ENCODE assay signal across 10 cellular contexts in the genomic region with DNA sequence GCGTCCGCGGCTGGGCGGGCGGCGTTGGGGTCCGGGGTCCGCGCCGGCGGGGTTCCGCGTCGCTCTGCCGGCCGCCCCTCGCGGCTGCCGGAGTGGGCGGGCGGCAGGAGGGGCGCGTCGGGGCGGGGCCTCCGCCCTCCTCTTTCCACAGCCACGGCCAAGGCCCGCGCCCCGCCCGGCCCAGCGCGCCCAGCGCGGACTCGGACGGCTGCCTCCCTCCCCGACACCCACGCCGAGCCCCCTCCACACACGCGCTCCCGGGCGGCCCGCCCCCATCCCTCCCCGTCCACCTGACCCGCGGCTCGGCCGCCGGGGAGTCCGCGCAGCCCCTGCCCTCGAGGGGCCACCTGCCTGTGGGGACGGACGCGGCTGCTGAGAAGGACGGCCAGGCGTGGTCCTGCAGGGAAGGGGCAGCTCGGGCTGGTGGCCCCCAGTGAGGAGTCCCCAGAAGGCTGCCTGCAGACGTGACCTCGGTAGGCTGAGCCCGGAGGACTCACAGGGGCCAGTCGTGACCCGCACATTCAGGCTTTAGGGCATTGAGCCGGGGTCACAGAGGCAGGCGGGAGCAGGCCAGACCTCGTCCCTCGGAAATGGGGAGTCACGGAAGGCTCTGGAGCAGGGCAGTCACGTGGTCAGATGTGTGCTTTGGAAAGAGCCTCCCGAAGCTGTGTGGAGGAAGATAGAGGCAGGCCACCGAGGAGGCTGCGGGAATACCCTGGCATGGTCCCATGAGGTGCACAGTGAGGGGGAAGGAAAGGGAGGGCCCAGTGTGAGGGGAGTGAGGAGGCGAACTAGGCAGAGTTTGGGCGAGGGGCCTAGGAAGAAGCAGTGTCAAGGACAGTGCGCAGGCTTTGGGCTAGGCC. TPM values are rescaled to one million over a fixed set of nuclear protein-coding genes. Genes with fewer than 3 reads are reported as not detected.
A peak's percentile ranks its signal among the peaks of the same experiment; 100 is the strongest.
DNase-seq lines count a peak whose midpoint lies in the region; ATAC-seq, FAIRE-seq and TF ChIP-seq lines count a peak whose summit lies in the region.
"Had no signal": no experiment of that assay in that cellular context is flagged by ENCODE, and none has a peak within 500 bp of the region (broad histone marks: within the 10 kb centered on the region; RNA-seq: fewer than 3 reads in every experiment).

A gene (minus strand): TSS at position 94 of the 863 bp plus-strand sequence. CDS start 24,980 bp downstream, outside the sequence.

- H4K20me1 ChIP-seq in K562 (replicated peaks; ENCODE audit: control insufficient read depth, insufficient read depth, low read length) = no peaks in the 10 kb centered on the region

- DNase-seq in NCI-H82 (lab: John Stamatoyannopoulos, UW) = peak; percentile 14
- DNase-seq in NCI-H82 treated with DMSO at 0.1 percent for 48 hours (lab: John Stamatoyannopoulos, UW; ENCODE audit: unreplicated experiment) = no peak
- DNase-seq in K562 (ENCODE audit: extremely low read depth in 1 of 4, low spot score in 3 of 4) = peak in 2 of 4 experiments; percentile 91
- DNase-seq in left colon = peak in 1 of 2 donors; percentile 31
- DNase-seq in kidney glomerular epithelial cell (lab: John Stamatoyannopoulos, UW) = no peak
- no peak for DNase-seq in SJCRH30
- no peak for DNase-seq in H54 (ENCODE audit: insufficient read length, low spot score)

- intact Hi-C loops in K562 (cut with micrococcal nuclease) (no loop called here), left colon (cut with DNase I, micrococcal nuclease) (no loop called here)

- H3K27me3 ChIP-seq in K562 (ENCODE audit: control insufficient read depth in 2 of 2, insufficient read depth in 2 of 2, low read length in 2 of 2) = peaks cover 0 to 10% of the 10 kb centered on the region in 2 experiments; a peak in 1 of 5 replicates
- peaks cover 3 to 20% (median 7%) of the 10 kb centered on the region in 5 donors for H3K27me3 ChIP-seq in subcutaneous abdominal adipose tissue (ENCODE audit: control insufficient read depth in 5 of 5, insufficient read depth in 4 of 5, low read length in 5 of 5)
- H3K27me3 ChIP-seq in SJCRH30 = peaks cover 3% of the 10 kb centered on the region; the same call in 1 of the 2 replicates

- H3K4me1 ChIP-seq in K562 (replicated peaks in 1 of 2; ENCODE audit: control insufficient read depth in 2 of 2, insufficient read depth in 2 of 2, low read length in 2 of 2) (peaks cover 16 to 42% of the 10 kb centered on the region in 2 experiments), subcutaneous abdominal adipose tissue (ENCODE audit: control insufficient read depth in 5 of 5, insufficient read depth in 5 of 5, low read length in 5 of 5) (peaks cover 0 to 32% (median 14%) of the 10 kb centered on the region in 5 donors), SJCRH30 (peaks cover 37% of the 10 kb centered on the region)

- H3K4me3 ChIP-seq in K562 = no peak within 1 kb of the TSS
- peak within 1 kb of the TSS in 4 of 5 donors; percentile 46 to 61 (median 50) for H3K4me3 ChIP-seq in subcutaneous abdominal adipose tissue (ENCODE audit: low read depth in 1 of 5, low read length in 5 of 5)
- H3K4me3 ChIP-seq in SJCRH30 = no peak within 1 kb of the TSS

- no peak for TF ChIP-seq CTCF in K562 (IDR thresholded peaks at IDR 0.05 in 2 of 3, conservative IDR thresholded peaks at IDR 0.05 in 1 of 3; ENCODE audit: insufficient read depth in 2 of 3, low read depth in 1 of 3, low read length in 3 of 3)

- H3K9ac ChIP-seq in K562 (ENCODE audit: insufficient read depth in 1 of 2, low read depth in 2 of 2, low read length in 2 of 2) (peak within 1 kb of the TSS in 1 of 2 experiments; percentile 88; a peak in 2 of 4 replicates), subcutaneous abdominal adipose tissue (ENCODE audit: low read length in 5 of 5) (peak within 1 kb of the TSS in 3 of 5 donors; percentile 19 to 25 (median 20))

- H3K36me3 ChIP-seq in K562 (ENCODE audit: control insufficient read depth, insufficient read depth, low read length) = no peaks in the 10 kb centered on the region
- no peaks in the 10 kb centered on the region for H3K36me3 ChIP-seq in subcutaneous abdominal adipose tissue (ENCODE audit: control insufficient read depth in 5 of 5, insufficient read depth in 5 of 5, low read length in 5 of 5)
- no peaks in the 10 kb centered on the region for H3K36me3 ChIP-seq in SJCRH30

- FAIRE-seq in K562 (lab: Jason Lieb, UNC) = no peak
- FAIRE-seq in H54 (lab: Jason Lieb, UNC) = no peak

- no peaks in the 10 kb centered on the region for H3K9me1 ChIP-seq in K562 (ENCODE audit: control insufficient read depth, insufficient read depth, low read length)

- peak within 1 kb of the TSS; percentile 65 for H2AFZ ChIP-seq in K562 (ENCODE audit: low read depth, low read length)

- CTCF ChIA-PET in K562 (lab: Yijun Ruan, JAX; ENCODE audit: low intra/inter-chr PET ratio) = interaction anchor here (1.3 kb wide), 1 partner anchor 26 kb away, joined by 5 read pairs; no protein-coding TSS in a partner anchor

- BruUV-seq in K562 (replicated peaks; lab: Mats Ljungman, UMichigan) = no TSS peak

- TF ChIP-seq RAD21 in K562 (CRISPR knock-in tag; conservative IDR thresholded peaks at IDR 0.05 in 1 of 2, IDR thresholded peaks at IDR 0.05 in 1 of 2) = no peak

- H3K9me3 ChIP-seq in K562 (replicated peaks; ENCODE audit: control insufficient read depth, insufficient read depth, low read depth, low read length) (no peaks in the 10 kb centered on the region), subcutaneous abdominal adipose tissue (ENCODE audit: control insufficient read depth in 5 of 5, low read length in 5 of 5) (no peaks in the 10 kb centered on the region), SJCRH30 (replicated peaks) (no peaks in the 10 kb centered on the region)

- H3K4me2 ChIP-seq in K562 (ENCODE audit: insufficient read depth, low read length) = no peak within 1 kb of the TSS

- TF ChIP-seq EP300 in K562 (IDR thresholded peaks at IDR 0.05; ENCODE audit: low read length) = no peak

- peak; percentile 10 for ATAC-seq in K562
- ATAC-seq in left colon = peak; percentile 65

- in situ Hi-C loops in K562 (cut with MboI) = no loop called here

- 40% methylated on average over 27 of the region's 77 CpGs for WGBS in K562 (ENCODE audit: insufficient coverage, low coverage, missing lambda C conversion rate)

- H3K27ac ChIP-seq in K562 (ENCODE audit: extremely low read depth, low read depth, low read length) (no peak within 1 kb of the TSS), subcutaneous abdominal adipose tissue (ENCODE audit: low read depth, low read length) (no peak within 1 kb of the TSS), SJCRH30 (no peak within 1 kb of the TSS)
- H3K27ac ChIP-seq: C4-2B, epithelial cell of prostate had no signal

- no peaks in the 10 kb centered on the region for H3K79me2 ChIP-seq in K562 (ENCODE audit: control insufficient read depth, insufficient read depth, low read length)

- POLR2A ChIA-PET in K562 (lab: Yijun Ruan, JAX) = no interaction called here

- TF ChIP-seq POLR2A in K562 (conservative IDR thresholded peaks at IDR 0.05) = no peak
- no peak for TF ChIP-seq POLR2A in H54 (IDR thresholded peaks at IDR 0.05; ENCODE audit: low read depth, low read length)

TF ChIP-seq in K562, 482 proteins besides CTCF, POLR2A, EP300 and RAD21 (continues in another document):
- TF ChIP-seq, protein P1, sequence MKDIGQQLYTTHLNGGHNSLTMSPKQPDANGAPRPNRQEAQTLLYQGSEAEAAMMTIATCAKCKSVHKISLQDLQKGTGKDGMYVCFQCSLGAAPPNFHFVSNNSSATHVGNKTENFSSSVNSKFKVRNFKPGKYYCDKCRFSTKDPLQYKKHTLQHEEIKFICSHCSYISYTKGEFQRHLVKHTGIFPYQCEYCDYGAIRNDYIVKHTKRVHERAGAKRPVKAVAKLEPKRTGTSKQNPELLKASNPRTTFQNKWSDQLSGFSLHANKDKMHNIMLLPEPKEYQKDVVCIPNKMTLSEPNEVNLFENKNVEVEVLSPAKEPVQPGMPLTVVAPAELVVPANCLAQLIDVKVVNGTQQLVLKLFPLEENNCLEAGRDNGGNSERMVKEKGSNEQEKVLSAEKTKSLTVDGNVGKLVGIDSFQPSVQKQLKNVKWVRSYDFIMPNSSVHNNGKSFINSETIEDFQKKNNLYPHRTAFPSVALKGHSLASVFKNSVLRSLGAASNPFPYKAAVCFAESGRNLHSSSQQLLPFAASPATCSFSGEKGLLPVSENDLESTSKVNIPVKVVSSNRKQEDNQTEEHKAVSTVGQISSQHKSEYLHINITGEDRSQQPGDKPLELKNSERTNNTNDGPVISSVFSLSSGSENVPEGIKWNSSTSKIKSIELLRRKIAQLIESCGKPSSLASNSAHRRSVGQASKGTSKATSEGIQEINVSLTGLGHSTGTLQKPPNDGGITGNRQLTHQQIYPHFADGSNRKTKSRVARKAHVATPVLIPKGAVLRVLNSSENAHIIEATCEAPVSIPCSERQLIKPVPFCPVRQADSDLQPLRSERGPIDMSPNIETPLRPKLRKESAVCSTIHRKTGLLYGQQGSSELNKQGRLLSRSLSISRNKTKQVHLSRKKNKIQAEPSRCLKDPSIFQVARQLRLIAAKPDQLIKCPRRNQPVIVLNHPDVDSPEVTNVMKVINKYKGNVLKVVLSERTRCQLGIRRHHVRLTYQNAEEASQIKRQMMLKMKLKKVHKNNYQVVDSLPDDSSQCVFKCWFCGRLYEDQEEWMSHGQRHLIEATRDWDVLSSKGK (CRISPR knock-in tag; IDR thresholded peaks at IDR 0.05) = no peak
- TF ChIP-seq EGR1 (conservative IDR thresholded peaks at IDR 0.05) = 0 out of 2 replicates have a peak, but pooled peaks have one; percentile 24

RNA-seq across cellular contexts. Expression of the gene that starts here (rescaled TPM):
- total RNA-seq in K562 (2011; cell fraction: chromatin; rRNA removed; ENCODE audit: low replicate concordance) = 0.07 and 0.11 TPM in 2 replicates
- total RNA-seq in K562 (2011; cell fraction: nucleolus; rRNA removed) = 0.13 and 0.17 TPM in 2 replicates
- 0.07 TPM in 1 of 2 replicates, not detected in the other for total RNA-seq in K562 (2011; cell fraction: nucleoplasm; rRNA removed)
- total RNA-seq in K562 (2014; rRNA removed) (0.14 TPM in 1 of 2 replicates, not detected in the other), K562 (2014; rRNA removed; fragmentation: Illumina TruSeq; extraction: Trizol) (0.03 TPM in 1 of 2 replicates, not detected in the other), K562 (2015; rRNA removed; fragmentation: Illumina TruSeq; extraction: Trizol) (not detected in 2 replicates), K562 (2021) (0.04 and 0.09 TPM in 2 replicates), left colon (1 to 10 TPM in 1 of 2 donors, under 1 TPM in 1; 0.55 to 1.8 TPM)
- polyA plus RNA-seq in K562 (2011; rRNA removed) (0.04 TPM in 2 replicates), K562 (2014; fragmentation: Illumina TruSeq; extraction: Trizol) (0.07 TPM in 1 of 2 replicates, not detected in the other), K562 (2014; fragmentation: Nextera tagmentation; extraction: Ambion mirVana) (not detected), K562 (2014; rRNA removed) (0.03 TPM in 1 of 2 replicates, not detected in the other)
- polyA plus RNA-seq in K562 (2011; cell fraction: cytosol; rRNA removed) = 0.09 TPM in 1 of 2 replicates, not detected in the other
- polyA plus RNA-seq in K562 (2011; cell fraction: nucleus; rRNA removed) = 0.11 TPM in 1 of 2 replicates, not detected in the other
- 0.01 and 0.07 TPM in 2 replicates for polyA plus RNA-seq in K562 (2012)
- polyA minus RNA-seq in K562 (2011; rRNA and poly(A)+ RNA removed) = not detected in 2 replicates
- not detected in 2 replicates for polyA minus RNA-seq in K562 (2011; cell fraction: cytosol; rRNA and poly(A)+ RNA removed)
- polyA minus RNA-seq in K562 (2011; cell fraction: nucleus; rRNA and poly(A)+ RNA removed) = 0.13 TPM in 1 of 2 replicates, not detected in the other
- total RNA-seq in SJCRH30 (2014; rRNA removed; shearing (Covaris generic)) = 0.45 and 0.51 TPM in 2 replicates

Comparison
In these comparisons a context has a peak if more than half of its experiments do, and no peak if none do; other contexts are left out.
1. Peak in ATAC-seq in K562; RNA of the gene not detected or under 1 TPM.
2. H3K4me3 ChIP-seq: peak in subcutaneous abdominal adipose tissue (4 of 5); none in K562 (single experiment) and SJCRH30 (single experiment).